ENCODE assay signal across 8 cellular contexts in the genomic region with DNA sequence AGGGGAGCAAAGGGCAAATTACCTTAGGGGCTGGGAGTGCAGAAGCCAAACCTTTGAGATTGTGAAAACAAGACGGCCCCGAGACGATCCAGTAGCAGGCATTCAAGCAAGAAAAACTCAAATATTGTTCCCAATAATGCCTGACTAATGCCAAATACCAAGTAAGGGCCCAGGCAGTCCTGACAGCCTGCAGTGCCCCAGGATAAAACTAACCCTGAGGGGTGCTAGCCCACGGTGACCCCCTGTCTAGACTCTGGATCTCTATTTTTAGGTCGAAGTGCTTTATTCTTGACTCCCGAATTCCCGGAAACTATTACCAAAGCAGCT. TPM values are rescaled to one million over a fixed set of nuclear protein-coding genes. Genes with fewer than 3 reads are reported as not detected.
DNase-seq lines count a peak whose midpoint lies in the region; ATAC-seq and TF ChIP-seq lines count a peak whose summit lies in the region.
"Not testable (repeated sequence)": the region's sequence is repeated elsewhere in the genome, so short reads cannot be mapped to it uniquely, and the experiment has no call there.

No MANE protein-coding gene starts in this region.

- DNase-seq in A673 (ENCODE audit: low spot score); astrocyte of the cerebellum (ENCODE audit: low read depth); fibroblast of mammary gland (ENCODE audit: low read depth); mesendoderm: not testable (repeated sequence)

- peak overlapping the region; percentile 80 for H3K9ac ChIP-seq in SU-DHL-6 (ENCODE audit: low read length)
- peak overlapping the region; percentile 37 for H3K9ac ChIP-seq in mesendoderm (ENCODE audit: low read length)
- peak overlapping the region; percentile 73 to 92 (median 81) for H3K9ac ChIP-seq in skeletal muscle tissue (ENCODE audit: low read depth in 1 of 3, low read length in 3 of 3)

- not testable (repeated sequence) for H2BK5ac ChIP-seq in mesendoderm (ENCODE audit: low read length)

- H4K20me1 ChIP-seq in SU-DHL-6 (ENCODE audit: low read depth, low read length): not testable (repeated sequence)

- not testable (repeated sequence) for H3K36me3 ChIP-seq in A673 (ENCODE audit: insufficient read depth, low read length, poor library complexity, severe bottlenecking); SU-DHL-6 (ENCODE audit: low read length); mesendoderm (ENCODE audit: control insufficient read depth, insufficient read depth, low read length); skeletal muscle tissue (ENCODE audit: control insufficient read depth in 3 of 3, insufficient read depth in 3 of 3, low read length in 3 of 3)

- peaks cover 53% of the 10 kb centered on the region for H3K4me1 ChIP-seq in A673 (ENCODE audit: insufficient read depth, low read length, poor library complexity, severe bottlenecking)
- not testable (repeated sequence) for H3K4me1 ChIP-seq in mesendoderm (ENCODE audit: control insufficient read depth, low read depth, low read length)
- H3K4me1 ChIP-seq in skeletal muscle tissue (ENCODE audit: control insufficient read depth in 3 of 3, insufficient read depth in 3 of 3, low read length in 3 of 3): peaks cover 25 to 42% (median 30%) of the 10 kb centered on the region in 3 donors

- not testable (repeated sequence) for H3K9me2 ChIP-seq in SU-DHL-6 (replicated peaks; ENCODE audit: insufficient read depth, low read length)

- H3K4me3 ChIP-seq in A673 (ENCODE audit: low read depth, low read length, poor library complexity, severe bottlenecking) (peak overlapping the region; percentile 98), SU-DHL-6 (ENCODE audit: insufficient read depth, low read length, poor library complexity, severe bottlenecking) (peak overlapping the region; percentile 86), astrocyte of the cerebellum (ENCODE audit: low read depth, low read length) (peak overlapping the region; percentile 93), fibroblast of mammary gland (ENCODE audit: control insufficient read depth, low read depth, low read length) (peak overlapping the region; percentile 92), skeletal muscle tissue (ENCODE audit: low read length in 3 of 3) (peak overlapping the region; percentile 93 to 95 (median 94))
- not testable (repeated sequence) for H3K4me3 ChIP-seq in mesendoderm (ENCODE audit: low read length)

- TF ChIP-seq CTCF in A673 (conservative IDR thresholded peaks at IDR 0.05; ENCODE audit: low read depth, low read length); SU-DHL-6 (IDR thresholded peaks at IDR 0.05; ENCODE audit: insufficient read depth, low read length, poor library complexity, severe bottlenecking); astrocyte of the cerebellum (IDR thresholded peaks at IDR 0.05; ENCODE audit: low read depth, low read length, missing control alignments); fibroblast of mammary gland (conservative IDR thresholded peaks at IDR 0.05; ENCODE audit: control insufficient read depth, insufficient read depth, low read depth, low read length): not testable (repeated sequence)

- H3K4me2 ChIP-seq in SU-DHL-6 (ENCODE audit: low read depth, low read length, poor library complexity, severe bottlenecking) (peak overlapping the region; percentile 67), mesendoderm (ENCODE audit: low read length) (peak overlapping the region; percentile 1)

- CTCF ChIA-PET in A673 (lab: Charles Lee): not testable (repeated sequence)

- H3K56ac ChIP-seq in mesendoderm (ENCODE audit: low read length): peak overlapping the region; percentile 11

- not testable (repeated sequence) for H3F3A ChIP-seq in SU-DHL-6 (ENCODE audit: insufficient read depth)

- not testable (repeated sequence) for H2BK120ac ChIP-seq in mesendoderm (ENCODE audit: low read depth, low read length)

- not testable (repeated sequence) for H2AK5ac ChIP-seq in mesendoderm (ENCODE audit: low read length)

- H3K4ac ChIP-seq in mesendoderm (ENCODE audit: low read depth, low read length): peak overlapping the region; percentile 83

- H3K79me2 ChIP-seq in SU-DHL-6 (ENCODE audit: insufficient read depth, low read length): peaks cover 46% of the 10 kb centered on the region
- peaks cover 45% of the 10 kb centered on the region for H3K79me2 ChIP-seq in mesendoderm (ENCODE audit: control insufficient read depth, insufficient read depth, low read length)

- POLR2A ChIA-PET in A673 (lab: Charles Lee; ENCODE audit: low non-redundant PET): not testable (repeated sequence)

- intact Hi-C loops in A673 (cut with micrococcal nuclease; ENCODE audit: unreplicated experiment): not testable (repeated sequence)

- TSS peak; percentile 88 for BruUV-seq in A673 (replicated peaks; lab: Mats Ljungman, UMichigan)

- no CpG with 5 or more reads among the region's 7 CpGs for WGBS in mesendoderm (ENCODE audit: extremely low coverage, insufficient coverage, low lambda C conversion rate)

- H3K27me3 ChIP-seq in A673 (replicated peaks; ENCODE audit: insufficient read depth, low read depth, low read length, poor library complexity); SU-DHL-6 (ENCODE audit: low read length); mesendoderm (ENCODE audit: insufficient read depth, low read length, poor library complexity); skeletal muscle tissue (ENCODE audit: control insufficient read depth in 3 of 3, insufficient read depth in 3 of 3, low read length in 3 of 3): not testable (repeated sequence)

- H3K23ac ChIP-seq in mesendoderm (ENCODE audit: low read length): not testable (repeated sequence)

- H2BK15ac ChIP-seq in mesendoderm (replicated peaks; ENCODE audit: low read depth): not testable (repeated sequence)

- peak overlapping the region; percentile 63 for H3K18ac ChIP-seq in mesendoderm (ENCODE audit: low read length)

- ATAC-seq in GM19043 (IDR thresholded peaks at IDR 0.05; ENCODE audit: low read depth, unreplicated experiment) (peak; percentile 1), HG03378 (IDR thresholded peaks at IDR 0.05; ENCODE audit: unreplicated experiment) (peak; percentile 1)

- not testable (repeated sequence) for H4K5ac ChIP-seq in mesendoderm (ENCODE audit: low read length)

- not testable (repeated sequence) for H4K8ac ChIP-seq in mesendoderm (ENCODE audit: low read depth, low read length)

- H3K27ac ChIP-seq in A673 (ENCODE audit: low read depth, low read length, poor library complexity, severe bottlenecking) (peak overlapping the region; percentile 90), SU-DHL-6 (ENCODE audit: low read depth, low read length) (peak overlapping the region; percentile 33; the same call in 1 of the 2 replicates), mesendoderm (ENCODE audit: low read depth, low read length) (peak overlapping the region; percentile 8), skeletal muscle tissue (ENCODE audit: low read depth, low read length) (peak overlapping the region; percentile 83)

- in situ Hi-C loops in astrocyte of the cerebellum (cut with HindIII; ENCODE audit: low sequenced_read_pairs): not testable (repeated sequence)

- not testable (repeated sequence) for H3K9me3 ChIP-seq in A673 (ENCODE audit: low read depth, low read length, poor library complexity, severe bottlenecking); SU-DHL-6 (ENCODE audit: insufficient read depth, low read length); skeletal muscle tissue (ENCODE audit: control insufficient read depth in 3 of 3, low read length in 3 of 3)

- H2AFZ ChIP-seq in SU-DHL-6 (ENCODE audit: low read depth, low read length, severe bottlenecking): peak overlapping the region; percentile 65

- H3K79me1 ChIP-seq in mesendoderm (ENCODE audit: low read length): not testable (repeated sequence)

RNA-seq across cellular contexts. Expression of a gene that starts 0.4 kb away (rescaled TPM):
- total RNA-seq in A673 (2021) (91.4 and 94.8 TPM in 2 replicates), skeletal muscle tissue (53.8 TPM)
- 62.1 TPM for polyA plus RNA-seq in mesendoderm (2013, experiment 1 of 2)
- polyA plus RNA-seq in mesendoderm (2013, experiment 2 of 2): 61.8 TPM

Comparison
In these comparisons a context has a peak if more than half of its experiments do, and no peak if none do; other contexts are left out.
1. H3K27ac ChIP-seq: peak in every context shown above with its lines; median percentile 90 in A673; 83 in skeletal muscle tissue; 33 in SU-DHL-6; 8 in mesendoderm.